8 cellular contexts compared by ENCODE assay signal in genomic region chr5:175460126-175460525, GRCh38. TPM values are rescaled to one million over a fixed set of nuclear protein-coding genes. Genes with fewer than 3 reads are reported as not detected.
DNase-seq lines count a peak whose midpoint lies in the region; TF ChIP-seq lines count a peak whose summit lies in the region.

No MANE protein-coding gene starts in this region.

- H3K4me3 ChIP-seq in dorsolateral prefrontal cortex: no peak overlapping the region

- intact Hi-C loops in dorsolateral prefrontal cortex (cut with DNase I): loop anchor here in 1 of 2 donors (5.0 kb wide), 1 partner anchor 508 kb away; no protein-coding TSS in a partner anchor

- H3K27me3 ChIP-seq in dorsolateral prefrontal cortex: no peaks in the 10 kb centered on the region

- no peak overlapping the region for H3K27ac ChIP-seq in dorsolateral prefrontal cortex

- TF ChIP-seq CTCF in dorsolateral prefrontal cortex (IDR thresholded peaks at IDR 0.05 in 54 of 56, conservative IDR thresholded peaks at IDR 0.05 in 2 of 56; ENCODE audit: low read depth in 1 of 56, partially characterized antibody in 56 of 56): peak; percentile 23 to 71 (median 53)

- DNase-seq in NCI-H82 (lab: John Stamatoyannopoulos, UW) (peak; percentile 24), NCI-H82 treated with DMSO at 0.1 percent for 48 hours (lab: John Stamatoyannopoulos, UW; ENCODE audit: unreplicated experiment) (no peak), NCI-H345 (lab: John Stamatoyannopoulos, UW) (peak; percentile 46), dorsolateral prefrontal cortex (no peak), superior temporal gyrus (ENCODE audit: extremely low spot score) (peak; percentile 76), AG20443 (ENCODE audit: low spot score) (no peak), NOMO-1 treated with DMSO at 0.1 percent for 48 hours (lab: John Stamatoyannopoulos, UW; ENCODE audit: unreplicated experiment) (no peak)
- DNase-seq in stimulated activated CD4-positive, alpha-beta T cell treated with anti-CD3 and anti-CD28 coated beads, Interleukin-2, amount 100 ng/mL, for 48 hours: no peak

RNA-seq across cellular contexts. Expression of gene DRD1, which starts 16.1 kb away (rescaled TPM):
- 10 to 100 TPM in 75 of 120 experiments, 1 to 10 TPM in 45; 3.7 to 17.9 (median 10.7) TPM for total RNA-seq in dorsolateral prefrontal cortex

RNA-seq across cellular contexts. Expression of gene SFXN1, which starts 18.2 kb away (rescaled TPM):
- total RNA-seq in dorsolateral prefrontal cortex: 100 to 1,000 TPM in 2 of 120 experiments, 10 to 100 TPM in 118; 42.8 to 104 (median 78.6) TPM

Comparison
In these comparisons a context has a peak if more than half of its experiments do, and no peak if none do; other contexts are left out.
1. DNase-seq: peak in NCI-H82 (single experiment), NCI-H345 (single experiment) and superior temporal gyrus (single experiment); none in NCI-H82 treated with DMSO at 0.1 percent for 48 hours (single experiment), dorsolateral prefrontal cortex (0 of 10), AG20443 (single experiment), stimulated activated CD4-positive, alpha-beta T cell treated with anti-CD3 and anti-CD28 coated beads, Interleukin-2, amount 100 ng/mL, for 48 hours (0 of 2) and NOMO-1 treated with DMSO at 0.1 percent for 48 hours (single experiment).